ENCODE assay signal across 8 cellular contexts in the genomic region with DNA sequence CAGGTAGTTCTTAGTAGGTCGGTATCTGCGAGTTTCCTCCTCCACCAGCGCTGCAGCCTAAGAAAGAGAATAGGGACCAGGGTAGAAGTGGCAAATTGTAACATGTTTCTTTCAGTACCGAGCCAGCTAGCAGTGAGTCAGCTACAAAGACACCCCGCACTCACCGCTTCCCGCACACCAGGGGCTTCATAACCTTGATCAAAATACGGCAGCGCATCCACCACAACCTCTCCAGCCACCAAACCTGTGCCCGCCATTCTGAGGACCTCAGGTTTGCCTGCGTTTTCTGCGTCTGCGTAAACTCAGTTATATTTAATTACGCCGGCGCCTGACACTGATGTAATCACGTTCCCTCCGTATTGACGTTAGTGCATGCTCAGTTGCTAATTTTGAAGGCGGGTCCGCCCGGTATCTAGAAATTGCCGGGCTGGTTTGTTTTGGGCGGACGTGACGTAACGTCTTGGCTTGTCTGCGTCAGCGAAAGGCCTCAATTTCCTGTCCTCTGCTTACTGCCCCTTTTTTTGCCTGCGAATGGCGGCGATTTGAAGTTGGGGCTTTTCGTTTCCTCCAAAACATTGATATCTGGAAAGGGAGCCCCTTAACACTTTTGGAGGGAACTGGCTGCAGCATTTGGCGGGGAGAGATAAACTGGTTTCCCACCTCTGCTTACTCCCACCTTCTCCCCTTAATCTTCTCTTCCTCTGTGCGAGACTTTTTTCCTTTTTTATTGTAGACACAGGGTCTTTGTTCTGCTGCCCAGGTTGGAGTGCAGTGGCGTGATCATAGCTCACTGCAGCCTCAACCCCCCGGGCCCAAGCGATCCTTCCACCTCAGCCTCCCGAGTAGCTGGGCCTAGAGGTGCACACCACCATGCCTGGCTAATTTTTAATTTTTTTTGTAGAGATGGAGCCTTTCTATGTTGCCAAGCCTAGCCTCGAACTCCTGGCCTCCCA. TPM values are rescaled to one million over a fixed set of nuclear protein-coding genes. Genes with fewer than 3 reads are reported as not detected.
DNase-seq lines count a peak whose midpoint lies in the region; ATAC-seq, FAIRE-seq and TF ChIP-seq lines count a peak whose summit lies in the region.

BCAS2 (minus strand) TSS at position 281 of the 953 bp plus-strand sequence; CDS start at position 257, 24 bp downstream.

- CTCF ChIA-PET in T-cell (lab: Charles Lee), result interaction anchor here (0.5 to 2.2 kb wide), 8 partner anchors 30 to 238 kb away, joined by 3 to 6 read pairs (median 3); partner anchors contain the start of gene TRIM33 (in 1 of the 2)

- H3K9me3 ChIP-seq in trophoblast cell (ENCODE audit: insufficient read depth, low read depth, low read length), result no peaks in the 10 kb centered on the region
- H3K9me3 ChIP-seq in transverse colon, result no peaks in the 10 kb centered on the region

- H4K8ac ChIP-seq in trophoblast cell (ENCODE audit: low read depth, low read length), result peak within 1 kb of the TSS; percentile 95

- H3K18ac ChIP-seq in trophoblast cell (ENCODE audit: low read length), result peak within 1 kb of the TSS; percentile 49

- H3K4me3 Mint-ChIP-seq in T-cell, result peak within 1 kb of the TSS; percentile 84 to 97 (median 97)

- ATAC-seq in HG02840 (IDR thresholded peaks at IDR 0.05; ENCODE audit: low FRiP score, unreplicated experiment) (peak; percentile 99), T-cell (replicated peaks in 1 of 4) (peak; percentile 94 to 98 (median 97))

- POLR2A ChIA-PET in T-cell (lab: Charles Lee), result interaction anchor here (0.5 to 2.8 kb wide), 11 partner anchors 11 to 771 kb away, joined by 3 to 16 read pairs (median 5); partner anchors contain the start of genes NRAS (in 1 of the 2) and TRIM33 (in 1 of the 2)

- peak; percentile 75 for TF ChIP-seq EP300 in transverse colon (IDR thresholded peaks at IDR 0.05; ENCODE audit: low read depth)

- H3K27me3 ChIP-seq in trophoblast cell (ENCODE audit: insufficient read depth, low read length), result no peaks in the 10 kb centered on the region
- H3K27me3 ChIP-seq in transverse colon, result no peaks in the 10 kb centered on the region

- intact Hi-C loops in cardiac septum (cut with DNase I) (loop anchor here (1.0 to 5.0 kb wide), 4 partner anchors 70 to 234 kb away; partner anchors contain the start of genes CSDE1, NRAS and TRIM33), transverse colon (cut with DNase I; ENCODE audit: low total_unique reads) (no loop called here)

- no peaks in the 10 kb centered on the region for H3K27me3 Mint-ChIP-seq in T-cell

- in situ Hi-C loops in transverse colon (cut with MboI; ENCODE audit: low pct_ligation_motif_present in 1 of 4, low pct_unique_long_range_greater_than_20kb in 1 of 4, low sequenced_read_pairs in 3 of 4), result loop anchor here in 1 of 4 donors (25.0 kb wide), 1 partner anchor 131 kb away; the partner anchor contains the start of gene NRAS

- H3K79me1 ChIP-seq in trophoblast cell (ENCODE audit: low read length), result peaks cover 7% of the 10 kb centered on the region

- H3K4me1 Mint-ChIP-seq in T-cell, result peaks cover 44 to 49% (median 49%) of the 10 kb centered on the region in 3 donors

- peak within 1 kb of the TSS; percentile 26 for H2BK5ac ChIP-seq in trophoblast cell (ENCODE audit: low read depth, low read length, poor library complexity)

- H3K4me3 ChIP-seq in trophoblast cell (ENCODE audit: low read depth, low read length), result peak within 1 kb of the TSS; percentile 84
- H3K4me3 ChIP-seq in transverse colon, result peak within 1 kb of the TSS; percentile 39 to 70 (median 52)

- H3K36me3 Mint-ChIP-seq in T-cell, result peaks cover 20% of the 10 kb centered on the region

- peaks cover 3% of the 10 kb centered on the region for H3K79me2 ChIP-seq in trophoblast cell (ENCODE audit: control insufficient read depth, insufficient read depth, low read length, poor library complexity)

- H3K4me1 ChIP-seq in trophoblast cell (ENCODE audit: control insufficient read depth in 1 of 2, insufficient read depth in 2 of 2, low read length in 2 of 2), result no peaks in the 10 kb centered on the region
- H3K4me1 ChIP-seq in transverse colon, result peaks cover 8 to 25% (median 18%) of the 10 kb centered on the region in 4 donors

- DNase-seq in GM12891 (ENCODE audit: insufficient read length, low spot score) (peak; percentile 48), NCI-H1436 treated with DMSO at 0.1 percent for 48 hours (lab: John Stamatoyannopoulos, UW) (peak; percentile 86), T-cell (peak; percentile 85 to 98 (median 96)), cardiac septum (ENCODE audit: low spot score) (peak; percentile 97), trophoblast cell (peak; percentile 92 to 98), transverse colon (peak; percentile 98)

- peak within 1 kb of the TSS; percentile 84 for H2AFZ ChIP-seq in trophoblast cell (ENCODE audit: insufficient read depth, low read length, poor library complexity)

- H2AK5ac ChIP-seq in trophoblast cell (ENCODE audit: low read length), result peak within 1 kb of the TSS; percentile 18

- H3K27ac Mint-ChIP-seq in T-cell, result peak within 1 kb of the TSS; percentile 96 to 99

- peak within 1 kb of the TSS; percentile 89 for H3K4me2 ChIP-seq in trophoblast cell (ENCODE audit: low read length)

- TF ChIP-seq CTCF in transverse colon (IDR thresholded peaks at IDR 0.05), result no peak

- H3K36me3 ChIP-seq in trophoblast cell (ENCODE audit: control insufficient read depth in 1 of 2, insufficient read depth in 2 of 2, low read length in 2 of 2) (peaks cover 7 to 13% of the 10 kb centered on the region in 2 experiments), transverse colon (no peaks in the 10 kb centered on the region)

- H3K27ac ChIP-seq in adipose tissue (ENCODE audit: low read depth, low read length) (no peak within 1 kb of the TSS), trophoblast cell (ENCODE audit: low read depth, low read length) (no peak within 1 kb of the TSS), transverse colon (peak within 1 kb of the TSS; percentile 83 to 90 (median 90))

- H3K4ac ChIP-seq in trophoblast cell (ENCODE audit: low read depth, low read length), result peak within 1 kb of the TSS; percentile 78

- peak within 1 kb of the TSS; percentile 86 for H3K9ac ChIP-seq in trophoblast cell (ENCODE audit: low read length)

- TF ChIP-seq POLR2A in GM12891 (IDR thresholded peaks at IDR 0.05; ENCODE audit: low read depth, low read length) (peak; percentile 97), transverse colon (IDR thresholded peaks at IDR 0.05) (peak; percentile 95)

- H3K9me3 Mint-ChIP-seq in T-cell, result no peaks in the 10 kb centered on the region

- peak; percentile 98 for FAIRE-seq in GM12891 (lab: Jason Lieb, UNC)

- H4K91ac ChIP-seq in trophoblast cell (ENCODE audit: low read depth, low read length), result peak within 1 kb of the TSS; percentile 81

- H2BK12ac ChIP-seq in trophoblast cell (ENCODE audit: low read length), result peak within 1 kb of the TSS; percentile 25

- H2BK120ac ChIP-seq in trophoblast cell (ENCODE audit: insufficient read depth, low read length, poor library complexity), result peak within 1 kb of the TSS; percentile 52

- H3K23ac ChIP-seq in trophoblast cell (ENCODE audit: low read length), result no peak within 1 kb of the TSS

- H3K14ac ChIP-seq in trophoblast cell (ENCODE audit: low read length), result peak within 1 kb of the TSS; percentile 72

- WGBS in adipose tissue, 3 donors, result 5 to 8% (median 6%) methylated on average over 40 of the region's 40 CpGs
- no CpG with 5 or more reads among the region's 40 CpGs for WGBS in trophoblast cell (ENCODE audit: extremely low coverage, insufficient coverage, insufficient read length)
- 8 to 31% methylated on average over 6 to 40 of the region's 40 CpGs for WGBS in transverse colon (ENCODE audit: low coverage in 1 of 2), 2 donors

- H4K12ac ChIP-seq in trophoblast cell (ENCODE audit: low read depth, low read length), result peak within 1 kb of the TSS; percentile 88

TF ChIP-seq in GM12891, 5 proteins besides CTCF, POLR2A, EP300 and RAD21:
- TF ChIP-seq SPI1 (IDR thresholded peaks at IDR 0.05; ENCODE audit: low read depth, low read length) (no peak), POLR2AphosphoS5 (IDR thresholded peaks at IDR 0.05; ENCODE audit: low read depth, low read length) (peak; percentile 95), TAF1 (IDR thresholded peaks at IDR 0.05; ENCODE audit: low read depth, low read length) (peak; percentile 86; the same call in 1 of the 2 replicates), POU2F2 (IDR thresholded peaks at IDR 0.05; ENCODE audit: low read depth, low read length) (peak; percentile 69; the same call in 1 of the 2 replicates), PAX5 (IDR thresholded peaks at IDR 0.05; ENCODE audit: insufficient read depth, low read length, severe bottlenecking) (no peak)

RNA-seq across cellular contexts. Expression of gene BCAS2, which starts in this region (rescaled TPM):
- polyA plus RNA-seq in GM12891 (2012; ENCODE audit: low read depth, missing spikeins), result 40.4 TPM
- total RNA-seq in T-cell (10 to 100 TPM; 29.6 to 77.7 (median 32.4) TPM), cardiac septum (36.1 TPM), transverse colon (10 to 100 TPM; 22.4 to 26.5 (median 24.5) TPM)
- polyA plus RNA-seq in adipose tissue, result 10 to 100 TPM; 19.1 to 57.4 (median 29.3) TPM
- polyA plus RNA-seq in trophoblast cell (2013), result 61.0 and 61.1 TPM in 2 replicates

Comparison
In these comparisons a context has a peak if more than half of its experiments do, and no peak if none do; other contexts are left out.
1. DNase-seq: peak in every context shown above with its lines; median percentile 98 in transverse colon; 97 in cardiac septum; 96 in T-cell; 95 in trophoblast cell; 86 in NCI-H1436 treated with DMSO at 0.1 percent for 48 hours; 48 in GM12891.
2. H3K27ac ChIP-seq: peak in transverse colon (4 of 4); none in adipose tissue (single experiment) and trophoblast cell (single experiment).